27 cellular contexts compared by ENCODE assay signal in the genomic region with DNA sequence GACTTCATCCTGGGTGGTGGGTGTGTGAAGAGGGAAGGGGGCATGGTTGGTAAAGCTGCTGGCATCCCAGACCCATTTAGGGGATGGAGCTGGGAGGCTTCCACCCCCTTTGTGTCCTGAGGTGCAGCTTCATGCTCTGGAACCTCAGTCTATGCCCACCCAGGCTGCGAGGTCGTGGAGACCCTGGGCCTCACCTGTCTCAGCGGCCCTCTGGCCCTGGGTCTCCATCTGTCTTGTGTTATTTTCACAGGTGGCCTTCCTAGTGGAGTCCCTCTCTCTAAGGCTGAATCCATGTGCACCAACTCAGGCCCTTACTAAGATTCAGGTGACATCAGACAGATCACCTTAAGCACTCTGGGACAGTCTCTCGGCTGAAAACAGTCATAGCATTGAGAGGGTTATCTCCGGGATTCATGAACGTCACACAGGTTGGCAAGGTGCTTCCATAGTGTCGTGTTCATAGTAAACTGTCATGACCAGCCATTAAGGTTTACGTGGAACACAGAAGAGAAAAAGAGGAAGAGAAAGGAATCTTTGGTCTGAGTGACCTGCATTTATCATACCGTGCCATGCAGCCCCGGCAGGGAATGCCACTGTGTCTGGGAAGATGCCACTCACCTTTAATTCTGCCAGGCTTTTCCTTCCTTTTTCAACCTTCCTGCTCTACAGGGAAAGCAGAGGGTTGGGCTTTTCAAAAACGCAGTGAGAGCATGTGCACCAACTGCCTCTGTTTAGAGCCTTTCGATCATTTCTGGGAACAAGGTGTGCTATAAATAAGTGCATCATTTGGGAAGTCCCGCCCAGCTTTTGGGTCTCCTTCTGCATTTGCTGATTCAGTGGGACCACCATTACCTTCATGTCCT. TPM values are rescaled to one million over a fixed set of nuclear protein-coding genes. Genes with fewer than 3 reads are reported as not detected.
DNase-seq lines count a peak whose midpoint lies in the region; ATAC-seq, FAIRE-seq and TF ChIP-seq lines count a peak whose summit lies in the region.
"Had no signal": no experiment of that assay in that cellular context is flagged by ENCODE, and none has a peak within 500 bp of the region (broad histone marks: within the 10 kb centered on the region; RNA-seq: fewer than 3 reads in every experiment).

No MANE protein-coding gene starts in this region.

- peaks cover 100% of the 10 kb centered on the region for H3K27me3 ChIP-seq in left ventricle myocardium inferior (ENCODE audit: low read depth)
- H3K27me3 ChIP-seq in heart left ventricle = peaks cover 21 to 99% (median 68%) of the 10 kb centered on the region in 9 donors
- H3K27me3 ChIP-seq in ascending aorta = no peaks in the 10 kb centered on the region
- no peaks in the 10 kb centered on the region for H3K27me3 ChIP-seq in tibial artery

- no peak for DNase-seq in left ventricle myocardium inferior
- no peak for DNase-seq in heart left ventricle
- no peak for DNase-seq in ascending aorta (ENCODE audit: low spot score in 2 of 2)
- DNase-seq in left kidney (ENCODE audit: low read depth, low spot score) = peak; percentile 29
- DNase-seq in tibial artery = peak in 1 of 2 donors; percentile 57
- DNase-seq in central memory CD4-positive, alpha-beta T cell = no peak
- no peak for DNase-seq in cerebellum (ENCODE audit: low spot score)
- DNase-seq in GM12892 (ENCODE audit: insufficient read length) = no peak
- DNase-seq: activated B cell treated with CpG ODN at 0.5 μM for 24 hours; activated CD4-positive, alpha-beta memory T cell treated with anti-CD3 and anti-CD28 coated beads, Interleukin-2, amount 10 ng/mL, durations not matched to agents 7 days and 5 days; activated gamma-delta T cell; caudate nucleus; erythroblast; GM23248; hippocampal formation; NCI-H1105 treated with DMSO at 0.1 percent for 48 hours; NCI-H446 treated with DMSO at 0.1 percent for 48 hours; NK-92 treated with Interleukin-12 subunit alpha and Interleukin-12 subunit beta, amount 100 ng/mL, for 24 hours; pancreas; sigmoid colon; stimulated activated CD8-positive, alpha-beta memory T cell treated with anti-CD3 and anti-CD28 coated beads, Interleukin-4, amount 100 ng/mL, for 48 hours; upper lobe of right lung had no signal

- ATAC-seq in heart left ventricle = no peak
- ATAC-seq: A549, pancreas, upper lobe of right lung had no signal

- TF ChIP-seq CTCF in left ventricle myocardium inferior (IDR thresholded peaks at IDR 0.05; ENCODE audit: borderline replicate concordance) = no peak
- no peak for TF ChIP-seq CTCF in heart left ventricle (IDR thresholded peaks at IDR 0.05)
- TF ChIP-seq CTCF in ascending aorta (IDR thresholded peaks at IDR 0.05) = no peak
- no peak for TF ChIP-seq CTCF in tibial artery (IDR thresholded peaks at IDR 0.05)

- no peaks in the 10 kb centered on the region for H3K36me3 ChIP-seq in left ventricle myocardium inferior
- H3K36me3 ChIP-seq in heart left ventricle = no peaks in the 10 kb centered on the region
- peaks cover 0 to 12% of the 10 kb centered on the region in 2 donors for H3K36me3 ChIP-seq in ascending aorta
- H3K36me3 ChIP-seq in tibial artery = peaks cover 0 to 1% (median 0%) of the 10 kb centered on the region in 3 donors
- H3K36me3 ChIP-seq: pancreas, sigmoid colon, upper lobe of right lung had no signal

- peak overlapping the region; percentile 88 for H3K27ac ChIP-seq in left ventricle myocardium inferior (replicated peaks)
- H3K27ac ChIP-seq in heart left ventricle = peak overlapping the region in 3 of 12 donors; percentile 9 to 86 (median 56)
- peak overlapping the region; percentile 91 to 98 for H3K27ac ChIP-seq in ascending aorta
- peak overlapping the region; percentile 95 to 97 for H3K27ac ChIP-seq in tibial artery
- H3K27ac ChIP-seq: A549, C4-2B, GM23248, HL-60, pancreas, SK-N-MC, upper lobe of right lung had no signal

- H3K4me3 ChIP-seq in left ventricle myocardium inferior (no peak overlapping the region), heart left ventricle (no peak overlapping the region), ascending aorta (peak overlapping the region; percentile 76 to 79), tibial artery (peak overlapping the region; percentile 81 to 86)
- H3K4me3 ChIP-seq: A549, GM23248, lung, pancreas, sigmoid colon, SK-N-MC, upper lobe of right lung had no signal

- H3K4me1 ChIP-seq in left ventricle myocardium inferior (peaks cover 46% of the 10 kb centered on the region), heart left ventricle (peaks cover 0 to 55% (median 11%) of the 10 kb centered on the region in 12 donors), ascending aorta (peaks cover 7 to 45% of the 10 kb centered on the region in 2 donors), tibial artery (peaks cover 0 to 60% (median 49%) of the 10 kb centered on the region in 4 donors)
- H3K4me1 ChIP-seq: A549 had no signal

- no peaks in the 10 kb centered on the region for H3K9me3 ChIP-seq in left ventricle myocardium inferior (replicated peaks)
- H3K9me3 ChIP-seq in heart left ventricle = no peaks in the 10 kb centered on the region
- no peaks in the 10 kb centered on the region for H3K9me3 ChIP-seq in ascending aorta
- no peaks in the 10 kb centered on the region for H3K9me3 ChIP-seq in tibial artery
- H3K9me3 ChIP-seq: A549, pancreas, sigmoid colon, upper lobe of right lung had no signal

- FAIRE-seq in GM12892 (lab: Jason Lieb, UNC) = no peak
- FAIRE-seq: A549, pancreas had no signal

- TF ChIP-seq POLR2A in heart left ventricle (IDR thresholded peaks at IDR 0.05) (no peak), GM12892 (IDR thresholded peaks at IDR 0.05; ENCODE audit: low read depth, low read length) (no peak)

- intact Hi-C loops in left ventricle myocardium inferior (cut with micrococcal nuclease) = no loop called here
- intact Hi-C loops in heart left ventricle (cut with DNase I) = loop anchor here in 8 of 10 donors (5.0 to 10.0 kb wide), 7 partner anchors 81 to 483 kb away; no protein-coding TSS in a partner anchor
- intact Hi-C loops in ascending aorta (cut with DNase I) = loop anchor here (2.0 kb wide), 1 partner anchor 91 kb away; no protein-coding TSS in a partner anchor
- intact Hi-C loops in tibial artery (cut with DNase I; ENCODE audit: low total_unique reads) = no loop called here

- WGBS in heart left ventricle, 4 donors = 58 to 64% (median 60%) methylated on average over 13 of the region's 13 CpGs

RNA-seq across cellular contexts. Expression of a gene that starts 4.5 kb away (rescaled TPM):
- total RNA-seq in left ventricle myocardium inferior (0.38 TPM), heart left ventricle (1 to 10 TPM in 3 of 9 donors, under 1 TPM in 6; 0.44 to 1.4 (median 0.72) TPM), ascending aorta (35.7 TPM), cerebellum (0.36 TPM)
- under 1 TPM; 0.57 to 0.69 TPM for polyA plus RNA-seq in heart left ventricle
- polyA plus RNA-seq in GM12892 (2012; ENCODE audit: missing spikeins) = not detected
- total RNA-seq: activated B cell treated with CpG ODN at 0.5 μM for 24 hours; activated CD4-positive, alpha-beta memory T cell treated with anti-CD3 and anti-CD28 coated beads, Interleukin-2, amount 10 ng/mL, durations not matched to agents 7 days and 5 days had no signal

RNA-seq across cellular contexts. Expression of a gene that starts 7.2 kb away (rescaled TPM):
- 1.5 TPM for total RNA-seq in left ventricle myocardium inferior
- total RNA-seq in heart left ventricle = 1 to 10 TPM; 1.1 to 3.3 (median 1.7) TPM
- 1 to 10 TPM in 1 of 2 donors, under 1 TPM in 1; 0.76 to 1.0 TPM for polyA plus RNA-seq in heart left ventricle
- 57.2 TPM for total RNA-seq in ascending aorta
- 0.45 TPM for total RNA-seq in cerebellum
- polyA plus RNA-seq in GM12892 (2012; ENCODE audit: missing spikeins) = not detected
- total RNA-seq: activated B cell treated with CpG ODN at 0.5 μM for 24 hours; activated CD4-positive, alpha-beta memory T cell treated with anti-CD3 and anti-CD28 coated beads, Interleukin-2, amount 10 ng/mL, durations not matched to agents 7 days and 5 days had no signal

RNA-seq across cellular contexts. Expression of a gene that starts 18.8 kb away (rescaled TPM):
- total RNA-seq in left ventricle myocardium inferior = 10.2 TPM
- 10 to 100 TPM in 6 of 9 donors, 1 to 10 TPM in 3; 3.9 to 17.0 (median 11.6) TPM for total RNA-seq in heart left ventricle
- 1 to 10 TPM; 5.6 to 6.8 TPM for polyA plus RNA-seq in heart left ventricle
- 44.1 TPM for total RNA-seq in ascending aorta
- 26.4 TPM for total RNA-seq in cerebellum
- polyA plus RNA-seq in GM12892 (2012; ENCODE audit: missing spikeins) = 16.3 TPM

Comparison
In these comparisons a context has a peak if more than half of its experiments do, and no peak if none do; other contexts are left out.
1. intact Hi-C loops: an anchor here in heart left ventricle (5.0 to 10.0 kb wide) and ascending aorta (2.0 kb wide); none called in left ventricle myocardium inferior and tibial artery.
2. H3K4me3 ChIP-seq: peak in ascending aorta (2 of 2) and tibial artery (2 of 2); none in left ventricle myocardium inferior (single experiment) and heart left ventricle (0 of 12).
3. RNA of a gene that starts 4.5 kb away (total RNA-seq): 35.7 TPM in ascending aorta (single experiment); 0.44 to 1.4 TPM in heart left ventricle, 0.38 TPM in left ventricle myocardium inferior (single experiment) and 0.36 TPM in cerebellum (single experiment); every median in the first group is over 10 times any median in the second.
4. RNA of a gene that starts 7.2 kb away (total RNA-seq): 57.2 TPM in ascending aorta (single experiment); 1.1 to 3.3 TPM in heart left ventricle, 1.5 TPM in left ventricle myocardium inferior (single experiment) and 0.45 TPM in cerebellum (single experiment); every median in the first group is over 10 times any median in the second.